In genomic region chr5:149153751-149154610, GRCh38 we compare ENCODE assay signal across 12 cellular contexts. TPM values are rescaled to one million over a fixed set of nuclear protein-coding genes. Genes with fewer than 3 reads are reported as not detected.
DNase-seq lines count a peak whose midpoint lies in the region; ATAC-seq and TF ChIP-seq lines count a peak whose summit lies in the region.
"Had no signal": no experiment of that assay in that cellular context is flagged by ENCODE, and none has a peak within 500 bp of the region (broad histone marks: within the 10 kb centered on the region; RNA-seq: fewer than 3 reads in every experiment).

No MANE protein-coding gene starts in this region.

- H3K27me3 Mint-ChIP-seq in activated CD4-positive, alpha-beta T cell treated with anti-CD3 and anti-CD28 coated beads, Interleukin-2, amount 10 ng/mL, durations not matched to agents 24 days and 14 days = peaks cover 9% of the 10 kb centered on the region

- H3K36me3 Mint-ChIP-seq in activated CD4-positive, alpha-beta T cell treated with anti-CD3 and anti-CD28 coated beads, Interleukin-2, amount 10 ng/mL, durations not matched to agents 24 days and 14 days (ENCODE audit: low read depth) = no peaks in the 10 kb centered on the region

- H3K4me3 Mint-ChIP-seq in activated CD4-positive, alpha-beta T cell treated with anti-CD3 and anti-CD28 coated beads, Interleukin-2, amount 10 ng/mL, durations not matched to agents 24 days and 14 days = no peak overlapping the region

- peak; percentile 17 for DNase-seq in NCI-H2029 (lab: John Stamatoyannopoulos, UW)
- no peak for DNase-seq in NCI-H2029 treated with DMSO at 0.1 percent for 48 hours (lab: John Stamatoyannopoulos, UW)
- peak; percentile 71 for DNase-seq in SKM-1 treated with dmso at 0.1 percent for 144 hours (lab: John Stamatoyannopoulos, UW; ENCODE audit: unreplicated experiment)
- DNase-seq in left ventricle myocardium inferior = peak; percentile 53
- DNase-seq in upper lobe of right lung = peak; percentile 71
- DNase-seq in ureter (ENCODE audit: low spot score) = no peak
- DNase-seq in activated CD4-positive, alpha-beta T cell treated with anti-CD3 and anti-CD28 coated beads, Interleukin-2, amount 10 ng/mL, durations not matched to agents 24 days and 14 days = no peak
- DNase-seq: activated CD4-positive, alpha-beta T cell treated with anti-CD3 and anti-CD28 coated beads, Interleukin-2, amount 50 U/mL, for 4 hours; AML-193; foreskin keratinocyte; stimulated activated CD4-positive, alpha-beta T cell treated with anti-CD3 and anti-CD28 coated beads, Interleukin-12 subunit alpha, Interleukin-12 subunit beta, amount 100 ng/mL, for 4 hours had no signal

- H3K4me1 ChIP-seq in left ventricle myocardium inferior (peaks cover 100% of the 10 kb centered on the region), upper lobe of right lung (peaks cover 58% of the 10 kb centered on the region)

- peak overlapping the region; percentile 1 for H3K4me3 ChIP-seq in left ventricle myocardium inferior
- H3K4me3 ChIP-seq in upper lobe of right lung = no peak overlapping the region

- H3K36me3 ChIP-seq in left ventricle myocardium inferior (no peaks in the 10 kb centered on the region), upper lobe of right lung (no peaks in the 10 kb centered on the region)

- intact Hi-C loops in left ventricle myocardium inferior (cut with micrococcal nuclease) (no loop called here), upper lobe of right lung (cut with DNase I) (no loop called here)
- intact Hi-C loops in activated CD4-positive, alpha-beta T cell treated with anti-CD3 and anti-CD28 coated beads, Interleukin-2, amount 10 ng/mL, durations not matched to agents 24 days and 14 days (cut with micrococcal nuclease) = no loop called here

- H3K4me1 Mint-ChIP-seq in activated CD4-positive, alpha-beta T cell treated with anti-CD3 and anti-CD28 coated beads, Interleukin-2, amount 10 ng/mL, durations not matched to agents 24 days and 14 days = no peaks in the 10 kb centered on the region

- TF ChIP-seq CTCF in left ventricle myocardium inferior (IDR thresholded peaks at IDR 0.05; ENCODE audit: borderline replicate concordance) (peak; percentile 7), upper lobe of right lung (IDR thresholded peaks at IDR 0.05) (no peak)

- H3K27me3 ChIP-seq in left ventricle myocardium inferior (ENCODE audit: low read depth) (no peaks in the 10 kb centered on the region), upper lobe of right lung (no peaks in the 10 kb centered on the region)
- H3K27me3 ChIP-seq: foreskin keratinocyte had no signal

- H3K9me3 Mint-ChIP-seq in activated CD4-positive, alpha-beta T cell treated with anti-CD3 and anti-CD28 coated beads, Interleukin-2, amount 10 ng/mL, durations not matched to agents 24 days and 14 days = no peaks in the 10 kb centered on the region

- H3K27ac ChIP-seq in left ventricle myocardium inferior (replicated peaks) (peak overlapping the region; percentile 91), upper lobe of right lung (peak overlapping the region; percentile 63)
- H3K27ac ChIP-seq: foreskin keratinocyte had no signal

- ATAC-seq in upper lobe of right lung (peak; percentile 88), SK-N-SH treated with all-trans-retinoic acid at 6 μM for 48 hours (no peak)
- ATAC-seq: foreskin keratinocyte had no signal

- H3K9me3 ChIP-seq in left ventricle myocardium inferior (replicated peaks) (no peaks in the 10 kb centered on the region), upper lobe of right lung (no peaks in the 10 kb centered on the region)

- H3K27ac Mint-ChIP-seq in activated CD4-positive, alpha-beta T cell treated with anti-CD3 and anti-CD28 coated beads, Interleukin-2, amount 10 ng/mL, durations not matched to agents 24 days and 14 days = no peak overlapping the region

TF ChIP-seq in SK-N-SH treated with all-trans-retinoic acid at 6 μM for 48 hours, 23 proteins besides CTCF, POLR2A, EP300 and RAD21:
- TF ChIP-seq ISL1 (CRISPR knock-in tag; IDR thresholded peaks at IDR 0.05) = no peak
- TF ChIP-seq PATZ1 (CRISPR knock-in tag; IDR thresholded peaks at IDR 0.05; ENCODE audit: borderline replicate concordance) = no peak
- TF ChIP-seq CSRNP3 (CRISPR knock-in tag; IDR thresholded peaks at IDR 0.05) = no peak

RNA-seq across cellular contexts. Expression of gene ABLIM3, which starts 12.7 kb away (rescaled TPM):
- 122 TPM for total RNA-seq in left ventricle myocardium inferior
- 31.9 TPM for total RNA-seq in upper lobe of right lung
- 101 TPM for total RNA-seq in ureter
- not detected in 2 replicates for total RNA-seq in activated CD4-positive, alpha-beta T cell treated with anti-CD3 and anti-CD28 coated beads, Interleukin-2, amount 10 ng/mL, durations not matched to agents 24 days and 14 days

Comparison
In these comparisons a context has a peak if more than half of its experiments do, and no peak if none do; other contexts are left out.
1. DNase-seq: peak in NCI-H2029 (single experiment), SKM-1 treated with dmso at 0.1 percent for 144 hours (single experiment), left ventricle myocardium inferior (single experiment) and upper lobe of right lung (single experiment); none in NCI-H2029 treated with DMSO at 0.1 percent for 48 hours (single experiment), ureter (single experiment) and activated CD4-positive, alpha-beta T cell treated with anti-CD3 and anti-CD28 coated beads, Interleukin-2, amount 10 ng/mL, durations not matched to agents 24 days and 14 days (single experiment).
2. RNA of gene ABLIM3, which starts 12.7 kb away (total RNA-seq): 122 TPM in left ventricle myocardium inferior (single experiment), 101 TPM in ureter (single experiment) and 31.9 TPM in upper lobe of right lung (single experiment); not detected in activated CD4-positive, alpha-beta T cell treated with anti-CD3 and anti-CD28 coated beads, Interleukin-2, amount 10 ng/mL, durations not matched to agents 24 days and 14 days; every median in the first group is over 10 times any median in the second.